Comparison of ENCODE assay signal across 8 cellular contexts in the genomic region with DNA sequence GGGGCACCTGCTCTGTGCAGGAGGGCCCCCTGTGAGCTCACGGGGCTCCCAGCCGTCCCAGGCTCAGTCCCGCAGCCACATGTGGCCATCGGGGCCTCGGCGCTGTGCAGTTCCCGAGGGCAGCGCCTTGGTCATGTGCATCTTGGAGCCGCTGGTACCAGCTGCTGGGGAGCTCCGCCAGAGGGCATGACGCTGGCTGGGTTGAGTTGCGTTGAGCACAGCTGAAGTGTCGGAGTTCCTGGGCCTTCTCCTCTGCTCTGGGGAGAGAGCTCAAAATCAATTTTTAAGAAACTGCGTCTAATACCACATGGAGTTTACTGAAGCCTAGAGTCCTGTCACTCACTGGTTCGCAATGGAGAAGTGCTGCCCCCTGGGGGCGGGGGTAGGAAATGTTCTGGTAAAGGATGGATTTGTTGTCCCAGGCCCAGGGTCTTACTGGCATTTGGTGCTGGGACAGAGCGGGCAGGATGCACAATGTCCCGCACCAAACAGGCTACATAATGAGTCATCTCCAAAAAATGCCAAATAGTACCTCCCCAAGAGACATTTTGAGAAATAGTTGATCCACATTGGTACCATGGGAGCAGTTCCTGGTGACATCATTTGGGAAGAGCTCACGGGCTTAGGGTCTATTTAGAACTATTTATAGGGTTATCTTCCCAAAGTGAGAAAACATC. TPM values are rescaled to one million over a fixed set of nuclear protein-coding genes. Genes with fewer than 3 reads are reported as not detected.
DNase-seq lines count a peak whose midpoint lies in the region; ATAC-seq and TF ChIP-seq lines count a peak whose summit lies in the region.

No MANE protein-coding gene starts in this region.

- H3K4me1 ChIP-seq in neutrophil (ENCODE audit: control insufficient read depth in 1 of 2, insufficient read depth in 1 of 2, low read depth in 1 of 2, low read length in 1 of 2) (no peaks in the 10 kb centered on the region), thoracic aorta (ENCODE audit: control insufficient read depth in 1 of 2, low read depth in 2 of 2) (no peaks in the 10 kb centered on the region)

- H3K27ac ChIP-seq in neutrophil (no peak overlapping the region), thoracic aorta (no peak overlapping the region)

- H3K27me3 ChIP-seq in neutrophil (peaks cover 1% of the 10 kb centered on the region), thoracic aorta (replicated peaks; ENCODE audit: insufficient read depth) (no peaks in the 10 kb centered on the region)

- no peaks in the 10 kb centered on the region for H3K36me3 ChIP-seq in neutrophil
- H3K36me3 ChIP-seq in thoracic aorta: no peaks in the 10 kb centered on the region

- peak; percentile 60 for TF ChIP-seq CTCF in fibroblast of the aortic adventitia (IDR thresholded peaks at IDR 0.05; ENCODE audit: insufficient read depth, low read length)
- peak; percentile 26 for TF ChIP-seq CTCF in neutrophil (IDR thresholded peaks at IDR 0.05)
- TF ChIP-seq CTCF in thoracic aorta (IDR thresholded peaks at IDR 0.05): peak; percentile 34

- peak; percentile 70 for DNase-seq in Daoy (ENCODE audit: low read depth)
- peak in 54 of 76 experiments; percentile 4 to 61 (median 32) for DNase-seq in HUDEP-2 (lab: John Stamatoyannopoulos, UW; ENCODE audit: unreplicated experiment in 76 of 76)
- DNase-seq in OCI-M2 (lab: John Stamatoyannopoulos, UW; ENCODE audit: unreplicated experiment): peak; percentile 38
- DNase-seq in activated T-cell treated with anti-CD3 and anti-CD28 coated beads, Interleukin-2, amount 50 U/mL, for 48 hours: peak; percentile 83 to 87
- peak; percentile 14 for DNase-seq in fibroblast of the aortic adventitia (ENCODE audit: low read depth)
- DNase-seq in thoracic aorta (ENCODE audit: low spot score): no peak

- H3K4me3 ChIP-seq in fibroblast of the aortic adventitia (ENCODE audit: low read depth, low read length) (no peak overlapping the region), neutrophil (ENCODE audit: low read depth in 1 of 2, low read length in 1 of 2) (no peak overlapping the region), thoracic aorta (no peak overlapping the region)

- no peaks in the 10 kb centered on the region for H3K9me3 ChIP-seq in neutrophil
- no peaks in the 10 kb centered on the region for H3K9me3 ChIP-seq in thoracic aorta

- ATAC-seq in thoracic aorta (ENCODE audit: insufficient number of reproducible peaks, low FRiP score, low read depth): no peak
- ATAC-seq in HG03139 (IDR thresholded peaks at IDR 0.05; ENCODE audit: unreplicated experiment): no peak

RNA-seq across cellular contexts. Expression of a gene that starts 48.8 kb away (rescaled TPM):
- total RNA-seq in Daoy (2014; rRNA removed; shearing (Covaris generic)): 0.91 and 11.3 TPM in 2 replicates
- under 0.01 and 1.7 TPM in 2 replicates for total RNA-seq in fibroblast of the aortic adventitia (ENCODE audit: low replicate concordance)
- total RNA-seq in thoracic aorta: 10 to 100 TPM in 1 of 2 donors, 1 to 10 TPM in 1; 2.4 to 13.5 TPM
